10 cellular contexts compared by ENCODE assay signal in the genomic region with DNA sequence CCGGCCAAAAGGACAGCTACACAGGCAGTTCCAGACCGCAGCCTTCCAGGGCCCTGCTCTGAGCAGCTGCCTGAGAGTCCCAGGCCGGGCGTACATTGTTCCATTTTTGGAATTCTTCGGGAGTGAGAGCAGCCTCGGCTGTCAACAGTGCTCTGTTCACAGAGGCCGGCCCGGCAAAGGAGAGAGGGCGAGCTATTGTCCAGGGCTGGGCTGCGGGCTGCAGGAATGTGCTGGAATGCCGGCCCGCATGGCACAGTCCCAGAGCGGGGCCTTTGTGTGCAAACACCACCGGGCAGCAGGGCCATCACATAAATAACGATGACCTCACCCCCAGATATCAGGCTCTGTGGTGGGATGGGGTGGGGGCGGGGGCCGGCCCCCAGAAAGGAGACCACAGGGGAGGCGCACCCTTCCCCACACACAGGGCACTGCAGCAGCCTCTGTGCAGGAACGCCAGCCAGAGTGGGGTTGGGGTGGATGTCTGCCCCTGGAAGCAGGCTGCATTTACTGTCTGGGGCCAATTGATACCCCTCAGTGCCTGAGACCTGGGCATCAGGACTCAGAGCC. TPM values are rescaled to one million over a fixed set of nuclear protein-coding genes. Genes with fewer than 3 reads are reported as not detected.
DNase-seq lines count a peak whose midpoint lies in the region; ATAC-seq and TF ChIP-seq lines count a peak whose summit lies in the region.
"Had no signal": no experiment of that assay in that cellular context is flagged by ENCODE, and none has a peak within 500 bp of the region (broad histone marks: within the 10 kb centered on the region; RNA-seq: fewer than 3 reads in every experiment).

No MANE protein-coding gene starts in this region.

- intact Hi-C loops in sigmoid colon (cut with DNase I): no loop called here
- intact Hi-C loops in activated CD4-positive, alpha-beta T cell treated with anti-CD3 and anti-CD28 coated beads for 36 hours (cut with DNase I, micrococcal nuclease): no loop called here
- intact Hi-C loops in CD4-positive, alpha-beta T cell (cut with DNase I, micrococcal nuclease): no loop called here

- H3K9me3 Mint-ChIP-seq in activated CD4-positive, alpha-beta T cell treated with anti-CD3 and anti-CD28 coated beads for 36 hours (ENCODE audit: low read depth): no peaks in the 10 kb centered on the region
- no peaks in the 10 kb centered on the region for H3K9me3 Mint-ChIP-seq in CD4-positive, alpha-beta T cell
- H3K9me3 Mint-ChIP-seq: dendritic cell treated with granulocyte-macrophage colony-stimulating factor and Interleukin-4, amounts not matched to agents 40 ng/mL and 50 ng/mL, for 4 days had no signal

- H3K4me1 Mint-ChIP-seq in activated CD4-positive, alpha-beta T cell treated with anti-CD3 and anti-CD28 coated beads for 36 hours: no peaks in the 10 kb centered on the region
- H3K4me1 Mint-ChIP-seq in CD4-positive, alpha-beta T cell (ENCODE audit: low read depth): peaks cover 3% of the 10 kb centered on the region

- peak; percentile 78 for DNase-seq in GOT3 (lab: John Stamatoyannopoulos, UW)
- peak; percentile 99 for DNase-seq in astrocyte of the hippocampus (ENCODE audit: low read depth, low spot score)
- DNase-seq in hepatic stellate cell (ENCODE audit: low spot score): peak; percentile 97
- DNase-seq in sigmoid colon: peak; percentile 89
- DNase-seq in activated CD4-positive, alpha-beta T cell treated with anti-CD3 and anti-CD28 coated beads for 36 hours: no peak
- DNase-seq in CD4-positive, alpha-beta T cell: no peak
- DNase-seq in NCI-H524 (lab: John Stamatoyannopoulos, UW): no peak

- no peak for TF ChIP-seq POLR2A in sigmoid colon (IDR thresholded peaks at IDR 0.05)

- no peaks in the 10 kb centered on the region for H3K9me3 ChIP-seq in sigmoid colon
- no peaks in the 10 kb centered on the region for H3K9me3 ChIP-seq in CD4-positive, alpha-beta T cell (ENCODE audit: control insufficient read depth, low read length)

- no peak for ATAC-seq in activated CD4-positive, alpha-beta T cell treated with anti-CD3 and anti-CD28 coated beads for 36 hours
- ATAC-seq in CD4-positive, alpha-beta T cell (ENCODE audit: poor library complexity): no peak
- ATAC-seq in HG03159 (IDR thresholded peaks at IDR 0.05; ENCODE audit: unreplicated experiment): no peak
- ATAC-seq: GM12878 had no signal

- POLR2A ChIA-PET in activated CD4-positive, alpha-beta T cell treated with anti-CD3 and anti-CD28 coated beads for 36 hours (lab: Charles Lee): no interaction called here
- POLR2A ChIA-PET in CD4-positive, alpha-beta T cell (lab: Charles Lee): no interaction called here

- TF ChIP-seq CTCF in sigmoid colon (IDR thresholded peaks at IDR 0.05): no peak
- no peak for TF ChIP-seq CTCF in CD4-positive, alpha-beta T cell (IDR thresholded peaks at IDR 0.05)

- CTCF ChIA-PET in activated CD4-positive, alpha-beta T cell treated with anti-CD3 and anti-CD28 coated beads for 36 hours (lab: Charles Lee): no interaction called here
- CTCF ChIA-PET in CD4-positive, alpha-beta T cell (lab: Charles Lee): no interaction called here

- 21 to 49% methylated on average over 19 of the region's 19 CpGs for WGBS in sigmoid colon, 2 donors

- no peak overlapping the region for H3K4me3 ChIP-seq in sigmoid colon
- H3K4me3 ChIP-seq: GM12878 had no signal

- no peak overlapping the region for H3K4me3 Mint-ChIP-seq in activated CD4-positive, alpha-beta T cell treated with anti-CD3 and anti-CD28 coated beads for 36 hours
- H3K4me3 Mint-ChIP-seq in CD4-positive, alpha-beta T cell: no peak overlapping the region
- H3K4me3 Mint-ChIP-seq: dendritic cell treated with granulocyte-macrophage colony-stimulating factor and Interleukin-4, amounts not matched to agents 40 ng/mL and 50 ng/mL, for 4 days had no signal

- no peaks in the 10 kb centered on the region for H3K27me3 ChIP-seq in sigmoid colon
- H3K27me3 ChIP-seq in CD4-positive, alpha-beta T cell (ENCODE audit: control insufficient read depth, insufficient read depth, low read length): no peaks in the 10 kb centered on the region

- H3K27ac ChIP-seq in sigmoid colon: peak overlapping the region; percentile 78 to 86 (median 82)
- no peak overlapping the region for H3K27ac ChIP-seq in CD4-positive, alpha-beta T cell (ENCODE audit: low read depth, low read length)

- no peaks in the 10 kb centered on the region for H3K36me3 Mint-ChIP-seq in activated CD4-positive, alpha-beta T cell treated with anti-CD3 and anti-CD28 coated beads for 36 hours (ENCODE audit: low read depth)
- no peaks in the 10 kb centered on the region for H3K36me3 Mint-ChIP-seq in CD4-positive, alpha-beta T cell (ENCODE audit: low read depth)

- no peaks in the 10 kb centered on the region for H3K27me3 Mint-ChIP-seq in activated CD4-positive, alpha-beta T cell treated with anti-CD3 and anti-CD28 coated beads for 36 hours
- H3K27me3 Mint-ChIP-seq in CD4-positive, alpha-beta T cell: peaks cover 12% of the 10 kb centered on the region

- peaks cover 0 to 40% (median 20%) of the 10 kb centered on the region in 4 donors for H3K4me1 ChIP-seq in sigmoid colon

- H3K36me3 ChIP-seq in sigmoid colon: no peaks in the 10 kb centered on the region

- H3K27ac Mint-ChIP-seq in activated CD4-positive, alpha-beta T cell treated with anti-CD3 and anti-CD28 coated beads for 36 hours: no peak overlapping the region
- H3K27ac Mint-ChIP-seq in CD4-positive, alpha-beta T cell: no peak overlapping the region
- H3K27ac Mint-ChIP-seq: dendritic cell treated with granulocyte-macrophage colony-stimulating factor and Interleukin-4, amounts not matched to agents 40 ng/mL and 50 ng/mL, for 4 days had no signal

- peak in 1 of 4 donors; percentile 22 for TF ChIP-seq EP300 in sigmoid colon (IDR thresholded peaks at IDR 0.05)

RNA-seq across cellular contexts. Expression of a gene that starts 15.8 kb away (rescaled TPM):
- total RNA-seq in sigmoid colon: under 1 TPM in 1 of 4 donors, not detected in 3; 0.36 TPM
- polyA plus RNA-seq in sigmoid colon: not detected
- not detected for total RNA-seq in activated CD4-positive, alpha-beta T cell treated with anti-CD3 and anti-CD28 coated beads for 36 hours
- total RNA-seq in CD4-positive, alpha-beta T cell: not detected
- total RNA-seq: GM12878 had no signal
- polyA plus RNA-seq: GM12878 had no signal

Comparison
In these comparisons a context has a peak if more than half of its experiments do, and no peak if none do; other contexts are left out.
1. DNase-seq: peak in GOT3 (single experiment), astrocyte of the hippocampus (single experiment), hepatic stellate cell (single experiment) and sigmoid colon (single experiment); none in activated CD4-positive, alpha-beta T cell treated with anti-CD3 and anti-CD28 coated beads for 36 hours (single experiment), CD4-positive, alpha-beta T cell (0 of 10) and NCI-H524 (0 of 2).